Comparison of ENCODE assay signal across 9 cellular contexts in the genomic region with DNA sequence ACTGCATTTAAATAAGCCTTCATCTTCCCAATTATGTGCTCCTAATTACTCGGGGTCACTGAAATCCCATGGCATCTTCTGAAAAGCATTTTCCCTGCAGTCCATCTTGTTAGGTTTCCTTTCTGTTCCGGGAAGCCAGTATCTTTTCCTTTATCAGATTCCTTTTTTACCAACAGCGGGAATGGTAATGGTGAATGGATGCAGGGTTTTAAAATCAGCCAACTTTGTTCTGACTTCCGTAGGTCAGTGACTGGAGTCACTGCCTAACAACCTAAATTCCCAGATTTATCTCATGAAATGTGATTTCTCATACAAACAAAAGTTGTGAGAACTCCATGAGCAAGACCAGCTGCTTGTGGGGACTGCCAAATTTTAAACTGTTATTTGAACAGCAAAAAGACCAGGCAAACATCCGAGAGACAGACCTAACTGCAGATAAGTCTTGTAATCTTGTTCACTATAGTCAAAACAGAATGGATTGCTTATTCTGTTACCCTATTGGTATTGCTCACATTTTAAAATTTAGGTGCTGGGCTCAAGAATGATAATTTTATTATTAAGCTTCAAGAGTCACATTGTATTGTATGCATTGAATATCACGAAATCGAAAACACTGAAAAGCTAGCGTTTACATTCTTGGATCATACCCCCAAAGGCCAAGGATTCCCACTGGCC. TPM values are rescaled to one million over a fixed set of nuclear protein-coding genes. Genes with fewer than 3 reads are reported as not detected.
DNase-seq lines count a peak whose midpoint lies in the region; ATAC-seq and TF ChIP-seq lines count a peak whose summit lies in the region.
"Had no signal": no experiment of that assay in that cellular context is flagged by ENCODE, and none has a peak within 500 bp of the region (broad histone marks: within the 10 kb centered on the region; RNA-seq: fewer than 3 reads in every experiment).

No MANE protein-coding gene starts in this region.

- peak overlapping the region; percentile 90 for H3K4me3 Mint-ChIP-seq in activated naive CD4-positive, alpha-beta T cell treated with anti-CD3 and anti-CD28 coated beads for 36 hours
- H3K4me3 Mint-ChIP-seq in effector memory CD8-positive, alpha-beta T cell = peak overlapping the region; percentile 89 to 91

- TF ChIP-seq CTCF in upper lobe of right lung (IDR thresholded peaks at IDR 0.05) (no peak), omental fat pad (IDR thresholded peaks at IDR 0.05) (no peak)

- H3K27ac Mint-ChIP-seq in activated naive CD4-positive, alpha-beta T cell treated with anti-CD3 and anti-CD28 coated beads for 36 hours = no peak overlapping the region
- H3K27ac Mint-ChIP-seq in activated naive CD4-positive, alpha-beta T cell treated with anti-CD3 and anti-CD28 coated beads, Interleukin-2, amount 50 U/mL, for 72 hours = no peak overlapping the region
- peak overlapping the region in 1 of 2 donors; percentile 90 for H3K27ac Mint-ChIP-seq in effector memory CD8-positive, alpha-beta T cell

- H3K27me3 ChIP-seq in upper lobe of right lung = no peaks in the 10 kb centered on the region

- H3K9me3 ChIP-seq in upper lobe of right lung = no peaks in the 10 kb centered on the region

- H3K27me3 Mint-ChIP-seq in activated naive CD4-positive, alpha-beta T cell treated with anti-CD3 and anti-CD28 coated beads for 36 hours (ENCODE audit: low read depth) = peaks cover 5% of the 10 kb centered on the region
- H3K27me3 Mint-ChIP-seq in effector memory CD8-positive, alpha-beta T cell = peaks cover 14 to 25% of the 10 kb centered on the region in 2 donors

- peak overlapping the region; percentile 90 for H3K27ac ChIP-seq in upper lobe of right lung

- DNase-seq in activated naive CD4-positive, alpha-beta T cell treated with anti-CD3 and anti-CD28 coated beads for 36 hours = no peak
- no peak for DNase-seq in activated naive CD4-positive, alpha-beta T cell treated with anti-CD3 and anti-CD28 coated beads, Interleukin-2, amount 50 U/mL, for 72 hours (ENCODE audit: low spot score in 2 of 2)
- DNase-seq in effector memory CD8-positive, alpha-beta T cell = no peak
- peak; percentile 19 for DNase-seq in mucosa of gallbladder (ENCODE audit: low spot score)
- DNase-seq in upper lobe of right lung = no peak
- no peak for DNase-seq in NCI-H1436 treated with DMSO at 0.1 percent for 48 hours (lab: John Stamatoyannopoulos, UW)
- DNase-seq in omental fat pad (ENCODE audit: low spot score) = no peak
- DNase-seq: stimulated activated CD4-positive, alpha-beta T cell treated with anti-CD3 and anti-CD28 coated beads, Interleukin-2, amount 100 ng/mL, for 24 hours had no signal

- ATAC-seq in activated naive CD4-positive, alpha-beta T cell treated with anti-CD3 and anti-CD28 coated beads, Interleukin-2, amount 50 U/mL, for 72 hours = no peak
- no peak for ATAC-seq in effector memory CD8-positive, alpha-beta T cell (replicated peaks)
- no peak for ATAC-seq in upper lobe of right lung
- ATAC-seq in omental fat pad (ENCODE audit: low FRiP score) = no peak
- no peak for ATAC-seq in GM21723 (IDR thresholded peaks at IDR 0.05; ENCODE audit: unreplicated experiment)

- no peaks in the 10 kb centered on the region for H3K9me3 Mint-ChIP-seq in activated naive CD4-positive, alpha-beta T cell treated with anti-CD3 and anti-CD28 coated beads for 36 hours
- H3K9me3 Mint-ChIP-seq in activated naive CD4-positive, alpha-beta T cell treated with anti-CD3 and anti-CD28 coated beads, Interleukin-2, amount 50 U/mL, for 72 hours = no peaks in the 10 kb centered on the region
- no peaks in the 10 kb centered on the region for H3K9me3 Mint-ChIP-seq in effector memory CD8-positive, alpha-beta T cell

- H3K36me3 Mint-ChIP-seq in activated naive CD4-positive, alpha-beta T cell treated with anti-CD3 and anti-CD28 coated beads for 36 hours (ENCODE audit: low read depth) = peaks cover 4% of the 10 kb centered on the region
- peaks cover 0 to 19% of the 10 kb centered on the region in 2 donors for H3K36me3 Mint-ChIP-seq in activated naive CD4-positive, alpha-beta T cell treated with anti-CD3 and anti-CD28 coated beads, Interleukin-2, amount 50 U/mL, for 72 hours
- H3K36me3 Mint-ChIP-seq in effector memory CD8-positive, alpha-beta T cell (ENCODE audit: insufficient read depth) = peaks cover 12% of the 10 kb centered on the region

- intact Hi-C loops in activated naive CD4-positive, alpha-beta T cell treated with anti-CD3 and anti-CD28 coated beads for 36 hours (cut with micrococcal nuclease) = loop anchor here (5.0 kb wide), 2 partner anchors 1195 to 1490 kb away; a partner anchor contains a TSS
- intact Hi-C loops in upper lobe of right lung (cut with DNase I) = no loop called here

- peak overlapping the region; percentile 96 for H3K4me3 ChIP-seq in upper lobe of right lung

- no peaks in the 10 kb centered on the region for H3K36me3 ChIP-seq in upper lobe of right lung

- CTCF ChIA-PET in activated naive CD4-positive, alpha-beta T cell treated with anti-CD3 and anti-CD28 coated beads for 36 hours (lab: Charles Lee) = interaction anchor here (1.4 to 2.5 kb wide), 9 partner anchors 9 to 379 kb away, joined by 6 to 18 read pairs (median 10); a partner anchor contains a TSS

- peaks cover 30% of the 10 kb centered on the region for H3K4me1 Mint-ChIP-seq in activated naive CD4-positive, alpha-beta T cell treated with anti-CD3 and anti-CD28 coated beads for 36 hours (ENCODE audit: low read depth)
- H3K4me1 Mint-ChIP-seq in effector memory CD8-positive, alpha-beta T cell (ENCODE audit: low read depth in 2 of 2) = peaks cover 12 to 27% of the 10 kb centered on the region in 2 donors

- H3K4me1 ChIP-seq in upper lobe of right lung = no peaks in the 10 kb centered on the region

RNA-seq across cellular contexts. Expression of a gene that starts 1.2 kb away (rescaled TPM):
- total RNA-seq in activated naive CD4-positive, alpha-beta T cell treated with anti-CD3 and anti-CD28 coated beads for 36 hours = 10 to 100 TPM; 11.4 to 12.4 TPM
- 10 to 100 TPM in 1 of 2 donors, 1 to 10 TPM in 1; 8.7 to 12.7 TPM for total RNA-seq in activated naive CD4-positive, alpha-beta T cell treated with anti-CD3 and anti-CD28 coated beads, Interleukin-2, amount 50 U/mL, for 72 hours
- total RNA-seq in mucosa of gallbladder (18.8 TPM), upper lobe of right lung (12.8 TPM), omental fat pad (10 to 100 TPM in 1 of 4 donors, 1 to 10 TPM in 3; 3.7 to 13.1 (median 5.6) TPM)
